21 cellular contexts compared by ENCODE assay signal in the genomic region with DNA sequence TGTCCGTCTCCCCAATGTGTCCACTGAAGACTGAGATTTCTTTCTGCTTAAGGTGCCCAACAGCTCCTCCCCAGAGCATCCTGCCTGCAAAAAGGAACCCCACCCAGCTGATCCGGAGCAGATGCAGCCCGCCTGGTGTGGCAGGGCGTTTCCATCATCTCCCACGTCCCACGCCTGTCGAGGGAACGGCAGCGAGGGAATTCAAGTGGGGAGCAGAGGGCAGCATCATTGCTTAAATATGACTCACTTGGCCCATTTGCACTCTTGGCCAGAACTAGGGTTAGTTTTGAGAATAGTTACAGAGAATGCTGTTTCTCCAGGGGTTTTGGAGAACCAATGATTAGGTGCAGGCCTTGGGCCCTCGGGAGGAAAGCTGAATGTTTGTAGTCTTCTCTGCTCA. TPM values are rescaled to one million over a fixed set of nuclear protein-coding genes. Genes with fewer than 3 reads are reported as not detected.
DNase-seq lines count a peak whose midpoint lies in the region; ATAC-seq and TF ChIP-seq lines count a peak whose summit lies in the region.
"Had no signal": no experiment of that assay in that cellular context is flagged by ENCODE, and none has a peak within 500 bp of the region (broad histone marks: within the 10 kb centered on the region; RNA-seq: fewer than 3 reads in every experiment).

No MANE protein-coding gene starts in this region.

- peaks cover 32% of the 10 kb centered on the region for H3K4me1 ChIP-seq in adipocyte (ENCODE audit: control insufficient read depth, insufficient read depth, low read length)
- H3K4me1 ChIP-seq in heart right ventricle: peaks cover 0 to 30% (median 18%) of the 10 kb centered on the region in 9 donors
- no peaks in the 10 kb centered on the region for H3K4me1 ChIP-seq in psoas muscle
- no peaks in the 10 kb centered on the region for H3K4me1 ChIP-seq in BE2C

- DNase-seq in AG09319 (ENCODE audit: extremely low read depth, low read depth) (peak; percentile 52), adipocyte (ENCODE audit: low read depth) (peak; percentile 42), heart right ventricle (peak; percentile 42 to 52), psoas muscle (peak; percentile 67 to 78), NCI-H748 treated with DMSO at 0.1 percent for 48 hours (lab: John Stamatoyannopoulos, UW) (no peak), CD1c-positive myeloid dendritic cell (ENCODE audit: extremely low spot score) (no peak), BE2C (no peak)
- DNase-seq: activated CD4-positive, alpha-beta T cell treated with anti-CD3 and anti-CD28 coated beads, Interleukin-2, amount 10 ng/mL, durations not matched to agents 7 days and 5 days; activated T-cell treated with anti-CD3 and anti-CD28 coated beads, Interleukin-2, amount 50 U/mL, for 1 hour; effector CD8-positive, alpha-beta T cell; Karpas-422; NCI-H1417; NCI-H2227 treated with DMSO at 0.1 percent for 48 hours; stimulated activated naive CD8-positive, alpha-beta T cell treated with anti-CD3 and anti-CD28 coated beads, Interleukin-15, Interleukin-2, amounts not matched to agents 100 U/mL and 50 U/mL, for 24 hours had no signal

- H3K9me3 ChIP-seq in adipocyte (ENCODE audit: control insufficient read depth, low read length): no peaks in the 10 kb centered on the region
- H3K9me3 ChIP-seq in heart right ventricle: no peaks in the 10 kb centered on the region
- no peaks in the 10 kb centered on the region for H3K9me3 ChIP-seq in psoas muscle
- H3K9me3 ChIP-seq in BE2C: no peaks in the 10 kb centered on the region

- peak overlapping the region; percentile 48 for H3K9ac ChIP-seq in adipocyte (ENCODE audit: low read length)

- peak; percentile 42 to 91 (median 66) for ATAC-seq in heart right ventricle
- peak in 3 of 4 donors; percentile 44 to 57 (median 54) for ATAC-seq in psoas muscle
- ATAC-seq in GM18909 (IDR thresholded peaks at IDR 0.05; ENCODE audit: poor library complexity, unreplicated experiment): no peak
- ATAC-seq: stimulated activated naive CD8-positive, alpha-beta T cell treated with anti-CD3 and anti-CD28 coated beads, Interleukin-15, Interleukin-2, amounts not matched to agents 100 U/mL and 50 U/mL, for 24 hours had no signal

- H3K27me3 ChIP-seq in adipocyte (replicated peaks; ENCODE audit: control insufficient read depth, insufficient read depth, low read length) (no peaks in the 10 kb centered on the region), heart right ventricle (no peaks in the 10 kb centered on the region), psoas muscle (ENCODE audit: insufficient read depth in 3 of 3, low read length in 2 of 3) (no peaks in the 10 kb centered on the region), BE2C (no peaks in the 10 kb centered on the region)
- H3K27me3 ChIP-seq: cardiac muscle cell had no signal

- no peak for TF ChIP-seq CTCF in AG09319 (IDR thresholded peaks at IDR 0.05; ENCODE audit: low read depth, low read length)
- TF ChIP-seq CTCF in heart right ventricle (IDR thresholded peaks at IDR 0.05): no peak
- TF ChIP-seq CTCF in psoas muscle (IDR thresholded peaks at IDR 0.05): no peak
- no peak for TF ChIP-seq CTCF in BE2C (IDR thresholded peaks at IDR 0.05; ENCODE audit: low read depth, low read length)

- no peaks in the 10 kb centered on the region for H3K36me3 ChIP-seq in adipocyte (ENCODE audit: control insufficient read depth, insufficient read depth, low read length, severe bottlenecking)
- H3K36me3 ChIP-seq in heart right ventricle: no peaks in the 10 kb centered on the region
- no peaks in the 10 kb centered on the region for H3K36me3 ChIP-seq in psoas muscle (ENCODE audit: insufficient read depth in 1 of 2, low read depth in 1 of 2)
- no peaks in the 10 kb centered on the region for H3K36me3 ChIP-seq in BE2C
- H3K36me3 ChIP-seq: cardiac muscle cell had no signal

- intact Hi-C loops in heart right ventricle (cut with DNase I) (loop anchor here in 2 of 10 donors (5.0 to 10.0 kb wide), 2 partner anchors 78 to 85 kb away; partner anchors contain the start of genes CCDC186 (in 1 of the 2) and TDRD1 (in 1 of the 2)), psoas muscle (cut with DNase I) (loop anchor here in 1 of 2 donors (10.0 kb wide), 1 partner anchor 85 kb away; the partner anchor contains the start of genes CCDC186 and TDRD1)

- H3K27ac ChIP-seq in heart right ventricle: peak overlapping the region in 2 of 10 donors; percentile 31 to 41
- no peak overlapping the region for H3K27ac ChIP-seq in psoas muscle
- H3K27ac ChIP-seq: cardiac muscle cell had no signal

- 70 to 74% methylated on average over 10 of the region's 10 CpGs for WGBS in heart right ventricle, 2 donors
- WGBS in psoas muscle, 3 donors: 63 to 72% (median 66%) methylated on average over 10 of the region's 10 CpGs

- H3K4me3 ChIP-seq in adipocyte (ENCODE audit: low read length) (peak overlapping the region; percentile 42), heart right ventricle (no peak overlapping the region), psoas muscle (no peak overlapping the region), BE2C (ENCODE audit: low read depth, low read length) (no peak overlapping the region)
- H3K4me3 ChIP-seq: cardiac muscle cell had no signal

RNA-seq across cellular contexts. Expression of gene VWA2, which starts 20.8 kb away (rescaled TPM):
- total RNA-seq in heart right ventricle (under 1 TPM in 1 of 10 donors, not detected in 9; 0.09 TPM), psoas muscle (not detected)
- polyA plus RNA-seq in heart right ventricle (under 1 TPM in 1 of 2 donors, not detected in 1; 0.01 TPM), psoas muscle (not detected)
- 0.51 TPM for polyA plus RNA-seq in BE2C (2012; ENCODE audit: insufficient read depth, insufficient read length, low read depth)
- total RNA-seq: activated CD4-positive, alpha-beta T cell treated with anti-CD3 and anti-CD28 coated beads, Interleukin-2, amount 10 ng/mL, durations not matched to agents 7 days and 5 days; cardiac muscle cell; glomerular endothelial cell; mononuclear cell; osteocyte; SK-MEL-5 had no signal
- polyA plus RNA-seq: AG04450, cardiac muscle cell had no signal

Comparison
In these comparisons a context has a peak if more than half of its experiments do, and no peak if none do; other contexts are left out.
1. DNase-seq: peak in AG09319 (single experiment), adipocyte (single experiment), heart right ventricle (2 of 2) and psoas muscle (2 of 2); none in NCI-H748 treated with DMSO at 0.1 percent for 48 hours (single experiment), CD1c-positive myeloid dendritic cell (single experiment) and BE2C (single experiment).